ENCODE assay signal across 8 cellular contexts in the genomic region with DNA sequence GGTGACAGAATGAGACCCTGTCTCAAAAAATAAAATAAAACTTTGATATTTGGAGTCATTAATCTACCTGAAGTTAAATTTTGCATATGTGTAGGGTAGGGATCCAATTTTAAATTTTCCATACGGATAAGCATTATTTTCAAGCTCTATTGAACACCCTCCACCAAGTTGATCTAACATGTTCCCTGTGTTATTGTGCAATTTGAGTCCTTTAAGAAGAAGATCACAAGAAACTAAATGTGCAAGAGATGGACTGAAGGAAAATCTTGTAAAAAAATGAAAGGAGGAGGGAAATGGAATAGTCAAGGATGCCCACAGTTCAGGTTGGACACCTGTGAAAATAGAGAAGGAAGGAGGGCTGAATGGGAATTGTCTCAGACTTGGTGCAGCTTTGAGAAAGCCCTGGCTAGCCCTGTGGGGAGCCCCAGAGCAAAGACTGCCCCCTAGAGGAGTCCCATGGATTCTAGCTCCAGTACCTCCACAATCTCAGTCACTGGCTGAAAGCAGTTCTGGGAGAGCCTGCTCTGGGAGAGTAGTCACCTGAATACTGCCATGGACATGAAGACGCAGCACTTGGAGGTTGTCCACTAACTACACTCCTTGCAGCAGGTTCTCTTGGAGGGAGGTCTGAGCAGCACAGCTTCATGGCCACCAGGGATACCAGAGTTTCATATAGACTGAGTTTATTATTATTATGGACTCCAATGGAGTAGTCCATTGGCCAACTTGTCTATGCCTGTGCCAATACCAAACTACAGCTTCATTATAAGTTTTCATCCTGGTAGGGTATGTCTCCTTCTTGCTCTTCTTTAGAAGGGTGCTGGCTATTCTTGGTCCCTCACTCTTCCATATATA. TPM values are rescaled to one million over a fixed set of nuclear protein-coding genes. Genes with fewer than 3 reads are reported as not detected.
A peak's percentile ranks its signal among the peaks of the same experiment; 100 is the strongest.
DNase-seq lines count a peak whose midpoint lies in the region; FAIRE-seq lines count a peak whose summit lies in the region.

No MANE protein-coding gene starts in this region.

- DNase-seq in EH (ENCODE audit: low read depth) (peak; percentile 47), HT-29 (ENCODE audit: low spot score) (peak; percentile 34), iPS-NIHi7 (ENCODE audit: extremely low spot score) (peak; percentile 78), urothelium cell line (ENCODE audit: low spot score) (peak; percentile 7), globus pallidus (ENCODE audit: low spot score) (no peak), NCI-H524 treated with DMSO at 0.1 percent for 48 hours (lab: John Stamatoyannopoulos, UW) (no peak), amniotic stem cell (lab: John Stamatoyannopoulos, UW) (no peak)
- DNase-seq in activated CD4-positive, alpha-beta T cell treated with anti-CD3 and anti-CD28 coated beads, Interleukin-2, amount 50 U/mL, for 48 hours: peak; percentile 39 to 55

- FAIRE-seq in urothelium cell line (lab: Jason Lieb, UNC): no peak

RNA-seq across cellular contexts. Expression of a gene that starts 5.7 kb away (rescaled TPM):
- total RNA-seq in HT-29 (2014; rRNA removed; shearing (Covaris generic)): 26.6 and 27.0 TPM in 2 replicates

RNA-seq across cellular contexts. Expression of a gene that starts 48.7 kb away (rescaled TPM):
- 15.3 and 18.5 TPM in 2 replicates for total RNA-seq in HT-29 (2014; rRNA removed; shearing (Covaris generic))

RNA-seq across cellular contexts. Expression of a gene that starts 59.9 kb away (rescaled TPM):
- total RNA-seq in HT-29 (2014; rRNA removed; shearing (Covaris generic)): 2.7 and 4.0 TPM in 2 replicates

Comparison
In these comparisons a context has a peak if more than half of its experiments do, and no peak if none do; other contexts are left out.
1. DNase-seq: peak in EH (single experiment), HT-29 (single experiment), activated CD4-positive, alpha-beta T cell treated with anti-CD3 and anti-CD28 coated beads, Interleukin-2, amount 50 U/mL, for 48 hours (2 of 2), iPS-NIHi7 (single experiment) and urothelium cell line (single experiment); none in globus pallidus (single experiment), NCI-H524 treated with DMSO at 0.1 percent for 48 hours (single experiment) and amniotic stem cell (single experiment).